Comparison of ENCODE assay signal across 13 cellular contexts in genomic region chr3:13776253-13777050, GRCh38.
DNase-seq lines count a peak whose midpoint lies in the region; ATAC-seq and TF ChIP-seq lines count a peak whose summit lies in the region.
"Had no signal": no experiment of that assay in that cellular context is flagged by ENCODE, and none has a peak within 500 bp of the region (broad histone marks: within the 10 kb centered on the region; RNA-seq: fewer than 3 reads in every experiment).

No MANE protein-coding gene starts in this region.

- H3K27ac ChIP-seq in endodermal cell (ENCODE audit: low read depth, low read length) (no peak overlapping the region), smooth muscle cell (ENCODE audit: low read depth) (no peak overlapping the region)
- H3K27ac ChIP-seq: SK-N-MC had no signal

- H3K79me2 ChIP-seq in smooth muscle cell (ENCODE audit: low read depth), result no peaks in the 10 kb centered on the region

- no peak for TF ChIP-seq POLR2A in NB4 (IDR thresholded peaks at IDR 0.05; ENCODE audit: extremely low read depth, insufficient read length)

- H3K36me3 ChIP-seq in endodermal cell (ENCODE audit: control insufficient read depth, insufficient read depth, low read length), result no peaks in the 10 kb centered on the region
- H3K36me3 ChIP-seq in smooth muscle cell (ENCODE audit: low read depth), result no peaks in the 10 kb centered on the region

- WGBS in endodermal cell (ENCODE audit: insufficient coverage in 1 of 2, insufficient read length in 1 of 2), 2 experiments, result 90 to 93% methylated on average over 3 to 4 of the region's 4 CpGs
- 82% methylated on average over 4 of the region's 4 CpGs for WGBS in smooth muscle cell (ENCODE audit: low lambda C conversion rate)

- H3K4me1 ChIP-seq in endodermal cell (ENCODE audit: control insufficient read depth, insufficient read depth, low read length), result no peaks in the 10 kb centered on the region
- no peaks in the 10 kb centered on the region for H3K4me1 ChIP-seq in smooth muscle cell (ENCODE audit: low read depth)

- no peaks in the 10 kb centered on the region for H3K9me3 Mint-ChIP-seq in endodermal cell

- H3K9me3 ChIP-seq in endodermal cell (ENCODE audit: control insufficient read depth, low read length) (no peaks in the 10 kb centered on the region), smooth muscle cell (replicated peaks; ENCODE audit: low read depth) (no peaks in the 10 kb centered on the region)

- H3K27me3 ChIP-seq in endodermal cell (ENCODE audit: control insufficient read depth, insufficient read depth, low read length, poor library complexity, severe bottlenecking), result no peaks in the 10 kb centered on the region
- no peaks in the 10 kb centered on the region for H3K27me3 ChIP-seq in smooth muscle cell (ENCODE audit: low read depth)

- no peaks in the 10 kb centered on the region for H3K4me1 Mint-ChIP-seq in endodermal cell

- H3K4me3 ChIP-seq in NB4 (ENCODE audit: low read depth, low read length) (no peak overlapping the region), endodermal cell (ENCODE audit: low read length) (no peak overlapping the region), smooth muscle cell (no peak overlapping the region)
- H3K4me3 ChIP-seq: SK-N-MC had no signal

- ATAC-seq in HG03439 (IDR thresholded peaks at IDR 0.05; ENCODE audit: unreplicated experiment), result no peak
- ATAC-seq: Right ventricle myocardium inferior had no signal

- TF ChIP-seq CTCF in GM12872 (IDR thresholded peaks at IDR 0.05; ENCODE audit: insufficient read depth, low read depth, low read length) (0 out of 3 replicates have a peak, but pooled peaks have one; percentile 10), NB4 (IDR thresholded peaks at IDR 0.05; ENCODE audit: low read depth, low read length) (peak; percentile 5), endodermal cell (conservative IDR thresholded peaks at IDR 0.05) (peak; percentile 68), smooth muscle cell (IDR thresholded peaks at IDR 0.05; ENCODE audit: borderline replicate concordance, insufficient read depth, poor library complexity, severe bottlenecking) (no peak)

- H2AFZ ChIP-seq in smooth muscle cell (ENCODE audit: low read depth), result no peak overlapping the region

- intact Hi-C loops in posterior vena cava (cut with DNase I), result no loop called here

- DNase-seq in NB4 (ENCODE audit: low read depth) (no peak), endodermal cell (peak; percentile 52), posterior vena cava (ENCODE audit: low spot score) (peak; percentile 37), smooth muscle cell (lab: John Stamatoyannopoulos, UW; ENCODE audit: unreplicated experiment) (no peak)
- DNase-seq in activated CD4-positive, CD25-positive, alpha-beta regulatory T cell (lab: John Stamatoyannopoulos, UW), result no peak
- DNase-seq: DMS53, IMR-90, NCI-H1048, NCI-H446 had no signal

- no peaks in the 10 kb centered on the region for H4K20me1 ChIP-seq in smooth muscle cell (ENCODE audit: low read depth)

- H3K36me3 Mint-ChIP-seq in endodermal cell (ENCODE audit: low read depth), result no peaks in the 10 kb centered on the region

- no peak overlapping the region for H3K4me3 Mint-ChIP-seq in endodermal cell

- no peak overlapping the region for H3K27ac Mint-ChIP-seq in endodermal cell

- H3K4me2 ChIP-seq in smooth muscle cell, result no peak overlapping the region

- H3F3A ChIP-seq in smooth muscle cell (ENCODE audit: low read depth), result no peaks in the 10 kb centered on the region

- H3K9ac ChIP-seq in endodermal cell (ENCODE audit: extremely low read depth, low read length, poor library complexity, severe bottlenecking) (no peak overlapping the region), smooth muscle cell (ENCODE audit: low read depth) (no peak overlapping the region)

- H3K27me3 Mint-ChIP-seq in endodermal cell (ENCODE audit: insufficient read depth), result peaks cover 2% of the 10 kb centered on the region

Comparison
In these comparisons a context has a peak if more than half of its experiments do, and no peak if none do; other contexts are left out.
1. DNase-seq: peak in endodermal cell (single experiment) and posterior vena cava (single experiment); none in NB4 (single experiment), smooth muscle cell (single experiment) and activated CD4-positive, CD25-positive, alpha-beta regulatory T cell (0 of 4).